25 cellular contexts compared by ENCODE assay signal in the genomic region with DNA sequence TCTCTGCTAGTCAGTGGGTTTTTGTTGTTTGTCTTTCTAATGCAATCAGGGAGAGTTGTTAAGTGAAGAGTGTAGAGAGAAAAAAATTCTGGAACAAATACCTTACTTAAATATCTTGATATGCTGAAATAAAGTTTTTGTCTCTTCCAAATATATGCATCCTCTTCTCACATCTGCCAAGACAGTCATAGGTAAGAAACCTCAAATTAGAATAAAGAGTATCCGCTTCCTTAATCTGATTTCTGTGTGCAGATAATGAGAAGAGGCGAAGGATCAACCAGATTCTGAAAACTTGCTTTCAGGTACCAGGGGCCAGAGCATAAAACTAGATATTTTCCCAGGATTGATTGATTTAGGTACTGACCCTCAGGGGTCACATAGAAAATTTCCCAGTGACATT. TPM values are rescaled to one million over a fixed set of nuclear protein-coding genes. Genes with fewer than 3 reads are reported as not detected.
A peak's percentile ranks its signal among the peaks of the same experiment; 100 is the strongest.
DNase-seq lines count a peak whose midpoint lies in the region; ATAC-seq, FAIRE-seq and TF ChIP-seq lines count a peak whose summit lies in the region.
"Had no signal": no experiment of that assay in that cellular context is flagged by ENCODE, and none has a peak within 500 bp of the region (broad histone marks: within the 10 kb centered on the region; RNA-seq: fewer than 3 reads in every experiment).

No MANE protein-coding gene starts in this region.

- TF ChIP-seq CTCF in HepG2 (CRISPR knock-in tag; IDR thresholded peaks at IDR 0.05), result no peak

- peaks cover 9% of the 10 kb centered on the region for H3K4me1 ChIP-seq in CD4-positive, CD25-positive, alpha-beta regulatory T cell (ENCODE audit: control insufficient read depth, insufficient read depth, low read length, poor library complexity, severe bottlenecking)
- peaks cover 37% of the 10 kb centered on the region for H3K4me1 ChIP-seq in HepG2 (ENCODE audit: insufficient read depth, low read length)
- H3K4me1 ChIP-seq: left ventricle myocardium inferior, upper lobe of left lung had no signal

- CTCF ChIA-PET in T-cell (lab: Charles Lee), result no interaction called here
- CTCF ChIA-PET in HepG2 (lab: Yijun Ruan, JAX; ENCODE audit: low intra/inter-chr PET ratio, low total read pairs), result no interaction called here

- POLR2A ChIA-PET in T-cell (lab: Charles Lee), result no interaction called here
- POLR2A ChIA-PET in HepG2 (lab: Yijun Ruan, JAX), result no interaction called here

- H3K79me2 ChIP-seq in HepG2 (ENCODE audit: insufficient read depth, low read length), result no peaks in the 10 kb centered on the region

- H3K4me2 ChIP-seq in HepG2 (ENCODE audit: low read depth, low read length), result no peak overlapping the region
- H3K4me2 ChIP-seq: BLaER1 treated with 17β-estradiol and CSF1 and Interleukin-3, amounts not matched to agents 10 nM and 100 nM had no signal

- H3K27ac Mint-ChIP-seq in CD4-positive, CD25-positive, alpha-beta regulatory T cell, result no peak overlapping the region
- H3K27ac Mint-ChIP-seq in T-cell, result peak overlapping the region; percentile 49 to 76
- H3K27ac Mint-ChIP-seq: activated T-cell treated with anti-CD3 and anti-CD28 coated beads, Interleukin-2, amount 50 U/mL, for 72 hours; HFFc6; mesothelial cell of epicardium; natural killer cell treated with Interleukin-12 subunit alpha and Interleukin-12 subunit beta and Interleukin-15 and Interleukin-18, amount 100 ng/mL, for 72 hours had no signal

- H2AFZ ChIP-seq in HepG2 (ENCODE audit: low read length), result peak overlapping the region; percentile 11

- no peak for TF ChIP-seq POLR2A in HepG2 (IDR thresholded peaks at IDR 0.05; ENCODE audit: insufficient read depth in 1 of 2, low read depth in 2 of 2, low read length in 2 of 2)

- no peak overlapping the region for H3K27ac ChIP-seq in CD4-positive, CD25-positive, alpha-beta regulatory T cell (ENCODE audit: insufficient read depth, low read length, poor library complexity, severe bottlenecking)
- no peak overlapping the region for H3K27ac ChIP-seq in HepG2 (ENCODE audit: extremely low read length, insufficient read depth, low read length)
- H3K27ac ChIP-seq: BLaER1 treated with 17β-estradiol and CSF1 and Interleukin-3, amounts not matched to agents 10 nM and 100 nM; left ventricle myocardium inferior; SK-N-MC; skin epidermis; upper lobe of left lung had no signal

- no peaks in the 10 kb centered on the region for H4K20me1 ChIP-seq in HepG2 (ENCODE audit: insufficient read depth, low read length)
- H4K20me1 ChIP-seq: BLaER1 treated with 17β-estradiol and CSF1 and Interleukin-3, amounts not matched to agents 10 nM and 100 nM had no signal

- 100% methylated on average over 2 of the region's 2 CpGs for WGBS in HepG2 (ENCODE audit: low lambda C conversion rate)

- no peak for FAIRE-seq in HepG2 (lab: Jason Lieb, UNC)
- FAIRE-seq: islet of Langerhans had no signal

- peak overlapping the region; percentile 28 for H3K4me3 ChIP-seq in CD4-positive, CD25-positive, alpha-beta regulatory T cell (ENCODE audit: low read depth, low read length)
- no peak overlapping the region for H3K4me3 ChIP-seq in HepG2 (replicated peaks in 1 of 3; ENCODE audit: insufficient read depth in 1 of 3, low read depth in 2 of 3, low read length in 3 of 3)
- H3K4me3 ChIP-seq: BLaER1 treated with 17β-estradiol and CSF1 and Interleukin-3, amounts not matched to agents 10 nM and 100 nM; left ventricle myocardium inferior; SK-N-MC; skin epidermis; upper lobe of left lung had no signal

- no peaks in the 10 kb centered on the region for H3K27me3 ChIP-seq in CD4-positive, CD25-positive, alpha-beta regulatory T cell (ENCODE audit: control insufficient read depth, insufficient read depth, low read length)
- H3K27me3 ChIP-seq in HepG2 (ENCODE audit: control insufficient read depth in 1 of 2, insufficient read depth in 2 of 2, low read length in 2 of 2), result no peaks in the 10 kb centered on the region
- H3K27me3 ChIP-seq: BLaER1 treated with 17β-estradiol and CSF1 and Interleukin-3, amounts not matched to agents 10 nM and 100 nM; upper lobe of left lung had no signal

- no peaks in the 10 kb centered on the region for H3K36me3 Mint-ChIP-seq in CD4-positive, CD25-positive, alpha-beta regulatory T cell
- no peaks in the 10 kb centered on the region for H3K36me3 Mint-ChIP-seq in T-cell
- H3K36me3 Mint-ChIP-seq: brain; mesothelial cell of epicardium; natural killer cell treated with Interleukin-12 subunit alpha and Interleukin-12 subunit beta and Interleukin-15 and Interleukin-18, amount 100 ng/mL, for 72 hours had no signal

- H3K4me1 Mint-ChIP-seq in CD4-positive, CD25-positive, alpha-beta regulatory T cell, result peaks cover 11 to 23% (median 18%) of the 10 kb centered on the region in 4 donors
- peaks cover 30 to 35% (median 32%) of the 10 kb centered on the region in 3 donors for H3K4me1 Mint-ChIP-seq in T-cell
- H3K4me1 Mint-ChIP-seq: brain had no signal

- no peaks in the 10 kb centered on the region for H3K36me3 ChIP-seq in CD4-positive, CD25-positive, alpha-beta regulatory T cell (ENCODE audit: control insufficient read depth, insufficient read depth, low read length)
- H3K36me3 ChIP-seq in HepG2 (replicated peaks in 1 of 2; ENCODE audit: control insufficient read depth in 1 of 2, insufficient read depth in 2 of 2, low read length in 2 of 2), result no peaks in the 10 kb centered on the region
- H3K36me3 ChIP-seq: BLaER1 treated with 17β-estradiol and CSF1 and Interleukin-3, amounts not matched to agents 10 nM and 100 nM; left ventricle myocardium inferior; upper lobe of left lung had no signal

- in situ Hi-C loops in HepG2 (cut with HindIII; ENCODE audit: extremely low pct_ligation_motif_present, low pct_unique_long_range_greater_than_20kb), result no loop called here

- no peak overlapping the region for H3K9ac ChIP-seq in HepG2 (ENCODE audit: insufficient read depth, low read depth, low read length)
- H3K9ac ChIP-seq: BLaER1 treated with 17β-estradiol and CSF1 and Interleukin-3, amounts not matched to agents 10 nM and 100 nM had no signal

- no TSS peak for BruUV-seq in HepG2 (replicated peaks; lab: Mats Ljungman, UMichigan)

- H3K27me3 Mint-ChIP-seq in CD4-positive, CD25-positive, alpha-beta regulatory T cell, result peaks cover 5% of the 10 kb centered on the region
- no peaks in the 10 kb centered on the region for H3K27me3 Mint-ChIP-seq in T-cell

- peak in 1 of 2 donors; percentile 64 for ATAC-seq in CD4-positive, CD25-positive, alpha-beta regulatory T cell (ENCODE audit: low read depth in 2 of 2)
- peak; percentile 44 for ATAC-seq in GM18498 (IDR thresholded peaks at IDR 0.05; ENCODE audit: unreplicated experiment)
- ATAC-seq in T-cell (replicated peaks in 1 of 4), result peak; percentile 65 to 87 (median 76)
- ATAC-seq in HepG2, result no peak
- no peak for ATAC-seq in GM18909 (IDR thresholded peaks at IDR 0.05; ENCODE audit: poor library complexity, unreplicated experiment)
- ATAC-seq: natural killer cell treated with Interleukin-12 subunit alpha and Interleukin-12 subunit beta and Interleukin-15 and Interleukin-18, amount 100 ng/mL, for 72 hours had no signal

- TF ChIP-seq RAD21 in HepG2 (CRISPR knock-in tag; IDR thresholded peaks at IDR 0.05), result no peak

- DNase-seq in CD4-positive, CD25-positive, alpha-beta regulatory T cell, result peak in 1 of 3 donors; percentile 37
- DNase-seq in T-cell (no peak), HepG2 (ENCODE audit: low spot score) (no peak), NCI-H1092 treated with DMSO at 0.1 percent for 48 hours (lab: John Stamatoyannopoulos, UW) (no peak), cerebellum (ENCODE audit: low spot score) (no peak)
- DNase-seq: activated T-cell treated with anti-CD3 and anti-CD28 coated beads, Interleukin-2, amount 50 U/mL, for 72 hours; Calu3; cerebellar nuclear complex; DND-41; GOT3; HFFc6; left ventricle myocardium inferior; NCI-H1436 treated with DMSO at 0.1 percent for 48 hours; OCI-M1; upper lobe of left lung had no signal

- peak overlapping the region in 2 of 4 donors; percentile 9 to 35 for H3K4me3 Mint-ChIP-seq in CD4-positive, CD25-positive, alpha-beta regulatory T cell
- peak overlapping the region in 1 of 3 donors; percentile 30 for H3K4me3 Mint-ChIP-seq in T-cell
- H3K4me3 Mint-ChIP-seq: brain; HFFc6; mesothelial cell of epicardium; natural killer cell treated with Interleukin-12 subunit alpha and Interleukin-12 subunit beta and Interleukin-15 and Interleukin-18, amount 100 ng/mL, for 72 hours; T-helper 1 cell treated with Interleukin-12 subunit alpha and Interleukin-12 subunit beta and Interleukin-4 antibody, amounts not matched to agents 30 μg/mL and 1 μg/mL, for 36 hours had no signal

- no peaks in the 10 kb centered on the region for H3K9me3 ChIP-seq in CD4-positive, CD25-positive, alpha-beta regulatory T cell (ENCODE audit: control insufficient read depth in 2 of 2, low read length in 2 of 2)
- H3K9me3 ChIP-seq in HepG2 (ENCODE audit: low read length), result peaks cover 8% of the 10 kb centered on the region

- H3K9me3 Mint-ChIP-seq in CD4-positive, CD25-positive, alpha-beta regulatory T cell, result peaks cover 0 to 7% (median 1%) of the 10 kb centered on the region in 7 donors
- H3K9me3 Mint-ChIP-seq in T-cell, result peaks cover 0 to 6% (median 5%) of the 10 kb centered on the region in 3 donors
- H3K9me3 Mint-ChIP-seq: natural killer cell treated with Interleukin-12 subunit alpha and Interleukin-12 subunit beta and Interleukin-15 and Interleukin-18, amount 100 ng/mL, for 72 hours had no signal

- intact Hi-C loops in HepG2 (cut with micrococcal nuclease; ENCODE audit: unreplicated experiment), result no loop called here

- TF ChIP-seq EP300 in HepG2 (IDR thresholded peaks at IDR 0.05; ENCODE audit: low read depth in 2 of 2, low read length in 2 of 2), result no peak
- TF ChIP-seq EP300 in HepG2 (CRISPR knock-in tag; IDR thresholded peaks at IDR 0.05; ENCODE audit: borderline replicate concordance), result no peak

RNA-seq across cellular contexts. Expression of gene IL6ST, which starts 11.3 kb away (rescaled TPM):
- 234 TPM for total RNA-seq in CD4-positive, CD25-positive, alpha-beta regulatory T cell
- polyA plus RNA-seq in CD4-positive, CD25-positive, alpha-beta regulatory T cell, result 10 to 100 TPM; 25.3 to 59.8 (median 45.8) TPM
- total RNA-seq in T-cell, result 100 to 1,000 TPM; 113 to 330 (median 129) TPM
- total RNA-seq in HepG2 (2016; rRNA removed; fragmentation: Illumina TruSeq; extraction: Trizol), result 161 and 166 TPM in 2 replicates
- 14.7 and 15.1 TPM in 2 replicates for total RNA-seq in HepG2 (2016; cell fraction: cytosol; rRNA removed; fragmentation: Illumina TruSeq; extraction: Trizol; ENCODE audit: low read depth)
- total RNA-seq in HepG2 (2016; cell fraction: insoluble cytoplasmic fraction; rRNA removed; fragmentation: Illumina TruSeq; extraction: Trizol), result 168 TPM in 2 replicates
- 65.8 and 71.7 TPM in 2 replicates for total RNA-seq in HepG2 (2016; cell fraction: membrane; rRNA removed; fragmentation: Illumina TruSeq; extraction: Trizol)
- 163 and 201 TPM in 2 replicates for total RNA-seq in HepG2 (2016; cell fraction: nucleus; rRNA removed; fragmentation: Illumina TruSeq; extraction: Trizol)
- polyA plus RNA-seq in HepG2 (2011; rRNA removed), result 57.9 and 66.6 TPM in 2 replicates
- 31.2 and 65.6 TPM in 2 replicates for polyA plus RNA-seq in HepG2 (2011; cell fraction: cytosol; rRNA removed)
- polyA plus RNA-seq in HepG2 (2011; cell fraction: nucleus; rRNA removed), result 23.4 and 30.7 TPM in 2 replicates
- polyA plus RNA-seq in HepG2 (2012), result 51.0 and 78.1 TPM in 2 replicates
- 2.0 and 2.1 TPM in 2 replicates for polyA plus RNA-seq in HepG2 (2016; cell fraction: cytosol; fragmentation: Illumina TruSeq; extraction: Trizol; ENCODE audit: low read depth)
- 43.1 and 49.7 TPM in 2 replicates for polyA plus RNA-seq in HepG2 (2016; cell fraction: insoluble cytoplasmic fraction; fragmentation: Illumina TruSeq; extraction: Trizol; ENCODE audit: low read depth)
- 9.8 and 10.4 TPM in 2 replicates for polyA plus RNA-seq in HepG2 (2016; cell fraction: membrane; fragmentation: Illumina TruSeq; extraction: Trizol; ENCODE audit: low read depth)
- 83.2 and 85.6 TPM in 2 replicates for polyA plus RNA-seq in HepG2 (2016; cell fraction: nucleus; fragmentation: Illumina TruSeq; extraction: Trizol; ENCODE audit: insufficient read depth, low read depth)
- 72.6 and 124 TPM in 2 replicates for polyA minus RNA-seq in HepG2 (2011; rRNA and poly(A)+ RNA removed; ENCODE audit: low replicate concordance)
- polyA minus RNA-seq in HepG2 (2011; cell fraction: cytosol; rRNA and poly(A)+ RNA removed), result 241 and 268 TPM in 2 replicates
- polyA minus RNA-seq in HepG2 (2011; cell fraction: nucleus; rRNA and poly(A)+ RNA removed), result 145 and 264 TPM in 2 replicates
- 69.0 TPM for total RNA-seq in cerebellum

Comparison
In these comparisons a context has a peak if more than half of its experiments do, and no peak if none do; other contexts are left out.
1. ATAC-seq: peak in GM18498 (single experiment) and T-cell (4 of 4); none in HepG2 (single experiment) and GM18909 (single experiment).
2. H3K27ac Mint-ChIP-seq: peak in T-cell (2 of 2); none in CD4-positive, CD25-positive, alpha-beta regulatory T cell (0 of 3).